23 cellular contexts compared by ENCODE assay signal in genomic region chr19:38020331-38020730, GRCh38.
DNase-seq lines count a peak whose midpoint lies in the region; ATAC-seq, FAIRE-seq and TF ChIP-seq lines count a peak whose summit lies in the region.
"Had no signal": no experiment of that assay in that cellular context is flagged by ENCODE, and none has a peak within 500 bp of the region (broad histone marks: within the 10 kb centered on the region; RNA-seq: fewer than 3 reads in every experiment).

No MANE protein-coding gene starts in this region.

- H3K4me1 Mint-ChIP-seq in endothelial cell (ENCODE audit: unreplicated experiment): peaks cover 10% of the 10 kb centered on the region
- no peaks in the 10 kb centered on the region for H3K4me1 Mint-ChIP-seq in activated CD4-positive, alpha-beta memory T cell treated with anti-CD3 and anti-CD28 coated beads for 36 hours (ENCODE audit: low read depth)

- ATAC-seq in GM18861 (IDR thresholded peaks at IDR 0.05; ENCODE audit: unreplicated experiment): no peak
- ATAC-seq in aorta (ENCODE audit: low FRiP score): no peak
- ATAC-seq in HG03460 (IDR thresholded peaks at IDR 0.05; ENCODE audit: unreplicated experiment): no peak
- ATAC-seq: activated naive CD8-positive, alpha-beta T cell treated with anti-CD3 and anti-CD28 coated beads, Interleukin-2, amount 50 U/mL, for 24 hours; gastrocnemius medialis; K562 had no signal

- no peak for TF ChIP-seq CTCF in endothelial cell (IDR thresholded peaks at IDR 0.05; ENCODE audit: unreplicated experiment)
- TF ChIP-seq CTCF in retinal pigment epithelial cell (conservative IDR thresholded peaks at IDR 0.05; ENCODE audit: low read depth, low read length): no peak

- intact Hi-C loops in aorta (cut with DNase I): no loop called here
- intact Hi-C loops in activated CD4-positive, alpha-beta memory T cell treated with anti-CD3 and anti-CD28 coated beads for 36 hours (cut with micrococcal nuclease): no loop called here

- DNase-seq in GM19239 (ENCODE audit: insufficient read length, low spot score) (no peak), OCI-M1 (lab: John Stamatoyannopoulos, UW) (peak; percentile 35), endothelial cell (ENCODE audit: low spot score) (no peak), retinal pigment epithelial cell (ENCODE audit: low read depth) (peak; percentile 67), aorta (no peak)
- no peak for DNase-seq in activated CD4-positive, alpha-beta memory T cell treated with anti-CD3 and anti-CD28 coated beads for 36 hours
- DNase-seq: activated CD4-positive, alpha-beta T cell treated with anti-CD3 and anti-CD28 coated beads for 1 hour; activated naive CD8-positive, alpha-beta T cell treated with anti-CD3 and anti-CD28 coated beads, Interleukin-2, amount 50 U/mL, for 24 hours; DMS79 treated with DMSO at 0.1 percent for 48 hours; dorsolateral prefrontal cortex; erythroblast; gastrocnemius medialis; NCI-H1417; NCI-H2107; T-helper 2 cell had no signal

- H3K27ac Mint-ChIP-seq in endothelial cell (ENCODE audit: unreplicated experiment): peak overlapping the region; percentile 87
- no peak overlapping the region for H3K27ac Mint-ChIP-seq in activated CD4-positive, alpha-beta memory T cell treated with anti-CD3 and anti-CD28 coated beads for 36 hours
- H3K27ac Mint-ChIP-seq: activated naive CD8-positive, alpha-beta T cell treated with anti-CD3 and anti-CD28 coated beads, Interleukin-2, amount 50 U/mL, for 24 hours; activated T-helper 2 cell treated with anti-CD3 and anti-CD28 coated beads, Interferon-gamma antibody, Interleukin-2, Interleukin-4, amounts not matched to agents 10 μg/mL and 5 μg/mL and 100 μg/mL, durations not matched to agents 14 hours and 24 hours and 36 hours; mesothelial cell of epicardium had no signal

- H3K36me3 ChIP-seq in aorta (ENCODE audit: control insufficient read depth in 1 of 2, insufficient read depth in 2 of 2, low read length in 1 of 2): no peaks in the 10 kb centered on the region
- H3K36me3 ChIP-seq: gastrocnemius medialis, right atrium auricular region, SJCRH30, thoracic aorta had no signal

- H3K27me3 ChIP-seq in aorta (ENCODE audit: control insufficient read depth in 1 of 2, insufficient read depth in 2 of 2, low read length in 1 of 2): no peaks in the 10 kb centered on the region
- H3K27me3 ChIP-seq: dorsolateral prefrontal cortex, gastrocnemius medialis, right atrium auricular region, SJCRH30 had no signal

- H3K4me3 Mint-ChIP-seq in endothelial cell (ENCODE audit: unreplicated experiment): no peak overlapping the region
- no peak overlapping the region for H3K4me3 Mint-ChIP-seq in activated CD4-positive, alpha-beta memory T cell treated with anti-CD3 and anti-CD28 coated beads for 36 hours
- H3K4me3 Mint-ChIP-seq: activated naive CD8-positive, alpha-beta T cell treated with anti-CD3 and anti-CD28 coated beads, Interleukin-2, amount 50 U/mL, for 24 hours; mesothelial cell of epicardium had no signal

- 75 to 77% methylated on average over 5 of the region's 5 CpGs for WGBS in aorta, 2 donors

- POLR2A ChIA-PET in activated CD4-positive, alpha-beta memory T cell treated with anti-CD3 and anti-CD28 coated beads for 36 hours (lab: Charles Lee): interaction anchor here (0.6 kb wide), 1 partner anchor 426 kb away, joined by 3 read pairs; the partner anchor contains the start of genes ZNF540 and ZNF571

- H3K4me1 ChIP-seq in aorta (ENCODE audit: control insufficient read depth in 1 of 2, insufficient read depth in 2 of 2, low read length in 2 of 2): no peaks in the 10 kb centered on the region
- H3K4me1 ChIP-seq: SJCRH30 had no signal

- no peaks in the 10 kb centered on the region for H3K9me3 Mint-ChIP-seq in endothelial cell (ENCODE audit: unreplicated experiment)
- H3K9me3 Mint-ChIP-seq in activated CD4-positive, alpha-beta memory T cell treated with anti-CD3 and anti-CD28 coated beads for 36 hours: no peaks in the 10 kb centered on the region
- H3K9me3 Mint-ChIP-seq: activated naive CD8-positive, alpha-beta T cell treated with anti-CD3 and anti-CD28 coated beads, Interleukin-2, amount 50 U/mL, for 24 hours; activated T-helper 2 cell treated with anti-CD3 and anti-CD28 coated beads, Interferon-gamma antibody, Interleukin-2, Interleukin-4, amounts not matched to agents 10 μg/mL and 5 μg/mL and 100 μg/mL, durations not matched to agents 14 hours and 24 hours and 36 hours; mesothelial cell of epicardium had no signal

- CTCF ChIA-PET in activated CD4-positive, alpha-beta memory T cell treated with anti-CD3 and anti-CD28 coated beads for 36 hours (lab: Charles Lee): interaction anchor here (1.4 kb wide), 1 partner anchor 118 kb away, joined by 4 read pairs; no protein-coding TSS in a partner anchor

- H3K4me3 ChIP-seq in retinal pigment epithelial cell (ENCODE audit: low read length) (no peak overlapping the region), aorta (ENCODE audit: low read length in 2 of 2) (no peak overlapping the region)
- H3K4me3 ChIP-seq: dorsolateral prefrontal cortex, gastrocnemius medialis, K562, right atrium auricular region, SJCRH30, thoracic aorta had no signal

- no peaks in the 10 kb centered on the region for H3K9me3 ChIP-seq in aorta (ENCODE audit: control insufficient read depth, low read length)
- H3K9me3 ChIP-seq: gastrocnemius medialis, right atrium auricular region, SJCRH30, thoracic aorta had no signal

- no peaks in the 10 kb centered on the region for H3K36me3 Mint-ChIP-seq in endothelial cell (ENCODE audit: low read depth, unreplicated experiment)
- no peaks in the 10 kb centered on the region for H3K36me3 Mint-ChIP-seq in activated CD4-positive, alpha-beta memory T cell treated with anti-CD3 and anti-CD28 coated beads for 36 hours
- H3K36me3 Mint-ChIP-seq: mesothelial cell of epicardium had no signal

- H3K27me3 Mint-ChIP-seq in endothelial cell (ENCODE audit: unreplicated experiment): peaks cover 4% of the 10 kb centered on the region
- no peaks in the 10 kb centered on the region for H3K27me3 Mint-ChIP-seq in activated CD4-positive, alpha-beta memory T cell treated with anti-CD3 and anti-CD28 coated beads for 36 hours
- H3K27me3 Mint-ChIP-seq: activated naive CD8-positive, alpha-beta T cell treated with anti-CD3 and anti-CD28 coated beads, Interleukin-2, amount 50 U/mL, for 24 hours had no signal

- peak; percentile 57 for FAIRE-seq in GM19239 (lab: Jason Lieb, UNC)
- FAIRE-seq: K562 had no signal

- no peak overlapping the region for H3K27ac ChIP-seq in aorta (ENCODE audit: low read depth in 1 of 2, low read length in 2 of 2)
- H3K27ac ChIP-seq: dorsolateral prefrontal cortex, gastrocnemius medialis, right atrium auricular region, SJCRH30, thoracic aorta had no signal

Comparison
In these comparisons a context has a peak if more than half of its experiments do, and no peak if none do; other contexts are left out.
1. DNase-seq: peak in OCI-M1 (single experiment) and retinal pigment epithelial cell (single experiment); none in GM19239 (single experiment), endothelial cell (single experiment), aorta (0 of 2) and activated CD4-positive, alpha-beta memory T cell treated with anti-CD3 and anti-CD28 coated beads for 36 hours (single experiment).